13 cellular contexts compared by ENCODE assay signal in the genomic region with DNA sequence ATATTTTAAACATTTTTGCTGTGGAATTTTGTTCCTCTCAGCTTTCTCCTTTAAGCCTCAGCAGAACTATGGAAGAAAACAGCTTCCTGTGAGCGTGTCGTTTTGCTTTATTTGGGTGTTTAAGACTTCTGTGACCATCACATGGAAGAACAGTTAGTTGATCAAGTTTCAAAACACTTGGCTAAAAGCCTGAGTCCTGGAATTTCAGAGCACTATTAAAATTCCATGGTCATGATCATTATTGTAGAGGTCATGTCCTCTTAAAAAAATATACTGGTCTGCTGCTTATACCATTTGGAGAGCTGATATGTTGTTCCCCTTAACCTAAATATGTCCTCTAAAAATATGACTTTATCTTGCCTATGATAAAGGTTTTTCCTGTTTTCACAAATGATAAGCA. TPM values are rescaled to one million over a fixed set of nuclear protein-coding genes. Genes with fewer than 3 reads are reported as not detected.
DNase-seq lines count a peak whose midpoint lies in the region; ATAC-seq, FAIRE-seq and TF ChIP-seq lines count a peak whose summit lies in the region.
"Had no signal": no experiment of that assay in that cellular context is flagged by ENCODE, and none has a peak within 500 bp of the region (broad histone marks: within the 10 kb centered on the region; RNA-seq: fewer than 3 reads in every experiment).

No MANE protein-coding gene starts in this region.

- no peak for TF ChIP-seq POLR2A in HepG2 (IDR thresholded peaks at IDR 0.05; ENCODE audit: insufficient read depth in 1 of 2, low read depth in 2 of 2, low read length in 2 of 2)

- peaks cover 0 to 2% (median 0%) of the 10 kb centered on the region in 4 donors for H3K4me1 ChIP-seq in liver (ENCODE audit: control insufficient read depth in 4 of 4, insufficient read depth in 4 of 4, low read length in 3 of 4)
- H3K4me1 ChIP-seq in HepG2 (ENCODE audit: insufficient read depth, low read length) = peaks cover 5% of the 10 kb centered on the region
- H3K4me1 ChIP-seq: BLaER1 had no signal

- H3K27ac ChIP-seq in liver (ENCODE audit: low read depth in 1 of 2, low read length in 2 of 2) = no peak overlapping the region
- H3K27ac ChIP-seq in HepG2 (ENCODE audit: extremely low read length, insufficient read depth, low read length) = no peak overlapping the region
- H3K27ac ChIP-seq: BLaER1 had no signal

- ATAC-seq in HepG2 (no peak), HG03025 (IDR thresholded peaks at IDR 0.05; ENCODE audit: low FRiP score, unreplicated experiment) (no peak), HG03457 (IDR thresholded peaks at IDR 0.05; ENCODE audit: unreplicated experiment) (no peak)

- H3K27me3 ChIP-seq in liver (ENCODE audit: control insufficient read depth in 4 of 4, insufficient read depth in 4 of 4, low read length in 3 of 4) = no peaks in the 10 kb centered on the region
- H3K27me3 ChIP-seq in HepG2 (ENCODE audit: control insufficient read depth in 1 of 2, insufficient read depth in 2 of 2, low read length in 2 of 2) = no peaks in the 10 kb centered on the region
- H3K27me3 ChIP-seq: BLaER1 had no signal

- H3K36me3 ChIP-seq in liver (ENCODE audit: control insufficient read depth in 4 of 4, insufficient read depth in 3 of 4, low read depth in 1 of 4, low read length in 3 of 4) = no peaks in the 10 kb centered on the region
- no peaks in the 10 kb centered on the region for H3K36me3 ChIP-seq in HepG2 (replicated peaks in 1 of 2; ENCODE audit: control insufficient read depth in 1 of 2, insufficient read depth in 2 of 2, low read length in 2 of 2)

- WGBS in liver = 57% methylated on average over 2 of the region's 2 CpGs
- WGBS in HepG2 (ENCODE audit: low lambda C conversion rate) = 98% methylated on average over 2 of the region's 2 CpGs

- no peak overlapping the region for H2AFZ ChIP-seq in HepG2 (ENCODE audit: low read length)

- TF ChIP-seq EP300 in HepG2 (IDR thresholded peaks at IDR 0.05; ENCODE audit: low read depth in 2 of 2, low read length in 2 of 2) (no peak), HepG2 (CRISPR knock-in tag; IDR thresholded peaks at IDR 0.05; ENCODE audit: borderline replicate concordance) (no peak)

- FAIRE-seq in HepG2 (lab: Jason Lieb, UNC) = no peak

- no peaks in the 10 kb centered on the region for H3K27me3 Mint-ChIP-seq in activated naive CD4-positive, alpha-beta T cell treated with anti-CD3 and anti-CD28 coated beads for 36 hours (ENCODE audit: low read depth)

- intact Hi-C loops in HepG2 (cut with micrococcal nuclease; ENCODE audit: unreplicated experiment) = no loop called here
- intact Hi-C loops in activated naive CD4-positive, alpha-beta T cell treated with anti-CD3 and anti-CD28 coated beads for 36 hours (cut with micrococcal nuclease) = no loop called here

- in situ Hi-C loops in HepG2 (cut with HindIII; ENCODE audit: extremely low pct_ligation_motif_present, low pct_unique_long_range_greater_than_20kb) = no loop called here
- in situ Hi-C loops in astrocyte of the cerebellum (cut with HindIII; ENCODE audit: low sequenced_read_pairs) = no loop called here

- H3K9me3 ChIP-seq in liver (ENCODE audit: control insufficient read depth in 4 of 4, low read length in 3 of 4) (no peaks in the 10 kb centered on the region), HepG2 (ENCODE audit: low read length) (no peaks in the 10 kb centered on the region)
- H3K9me3 ChIP-seq: BLaER1 had no signal

- H3K4me1 Mint-ChIP-seq in activated naive CD4-positive, alpha-beta T cell treated with anti-CD3 and anti-CD28 coated beads for 36 hours (ENCODE audit: low read depth) = peaks cover 4% of the 10 kb centered on the region

- POLR2A ChIA-PET in HepG2 (lab: Yijun Ruan, JAX) = no interaction called here

- TF ChIP-seq RAD21 in liver (IDR thresholded peaks at IDR 0.05) (no peak), HepG2 (CRISPR knock-in tag; IDR thresholded peaks at IDR 0.05) (no peak)

- H3K27ac Mint-ChIP-seq in activated naive CD4-positive, alpha-beta T cell treated with anti-CD3 and anti-CD28 coated beads for 36 hours = no peak overlapping the region

- no peak overlapping the region for H3K4me2 ChIP-seq in HepG2 (ENCODE audit: low read depth, low read length)
- H3K4me2 ChIP-seq: BLaER1 had no signal

- H4K20me1 ChIP-seq in HepG2 (ENCODE audit: insufficient read depth, low read length) = no peaks in the 10 kb centered on the region
- H4K20me1 ChIP-seq: BLaER1 had no signal

- H3K4me3 Mint-ChIP-seq in activated naive CD4-positive, alpha-beta T cell treated with anti-CD3 and anti-CD28 coated beads for 36 hours = no peak overlapping the region

- H3K9ac ChIP-seq in liver (ENCODE audit: low read depth in 1 of 2, low read length in 2 of 2) (no peak overlapping the region), HepG2 (ENCODE audit: insufficient read depth, low read depth, low read length) (no peak overlapping the region)
- H3K9ac ChIP-seq: BLaER1 had no signal

- CTCF ChIA-PET in HepG2 (lab: Yijun Ruan, JAX; ENCODE audit: low intra/inter-chr PET ratio, low total read pairs) = no interaction called here
- CTCF ChIA-PET in activated naive CD4-positive, alpha-beta T cell treated with anti-CD3 and anti-CD28 coated beads for 36 hours (lab: Charles Lee) = no interaction called here

- no peaks in the 10 kb centered on the region for H3K79me2 ChIP-seq in HepG2 (ENCODE audit: insufficient read depth, low read length)

- H3K4me3 ChIP-seq in liver (ENCODE audit: low read depth in 1 of 3, low read length in 3 of 3) (no peak overlapping the region), HepG2 (replicated peaks in 1 of 3; ENCODE audit: insufficient read depth in 1 of 3, low read depth in 2 of 3, low read length in 3 of 3) (no peak overlapping the region), astrocyte of the cerebellum (ENCODE audit: low read depth, low read length) (no peak overlapping the region)
- H3K4me3 ChIP-seq: BLaER1 had no signal

- H3K9me3 Mint-ChIP-seq in activated naive CD4-positive, alpha-beta T cell treated with anti-CD3 and anti-CD28 coated beads for 36 hours = no peaks in the 10 kb centered on the region

- no TSS peak for BruUV-seq in HepG2 (replicated peaks; lab: Mats Ljungman, UMichigan)

- no peak for DNase-seq in HepG2 (ENCODE audit: low spot score)
- peak; percentile 89 for DNase-seq in astrocyte of the cerebellum (ENCODE audit: low read depth)
- DNase-seq in kidney tubule cell (ENCODE audit: low spot score) = peak; percentile 76
- no peak for DNase-seq in activated naive CD4-positive, alpha-beta T cell treated with anti-CD3 and anti-CD28 coated beads for 36 hours
- DNase-seq in activated T-cell treated with anti-CD3 and anti-CD28 coated beads for 4 hours = no peak
- DNase-seq: activated T-cell treated with anti-CD3 and anti-CD28 coated beads, Interleukin-2, amount 50 U/mL, for 48 hours; NCI-H1092; stimulated activated naive CD4-positive, alpha-beta T cell; T-helper 9 cell had no signal

- TF ChIP-seq CTCF in liver (IDR thresholded peaks at IDR 0.05; ENCODE audit: low read depth, low read length, missing input control) (no peak), HepG2 (CRISPR knock-in tag; IDR thresholded peaks at IDR 0.05) (no peak), astrocyte of the cerebellum (IDR thresholded peaks at IDR 0.05; ENCODE audit: low read depth, low read length, missing control alignments) (no peak)

- H3K36me3 Mint-ChIP-seq in activated naive CD4-positive, alpha-beta T cell treated with anti-CD3 and anti-CD28 coated beads for 36 hours (ENCODE audit: low read depth) = no peaks in the 10 kb centered on the region

TF ChIP-seq in liver, 16 proteins besides CTCF, POLR2A, EP300 and RAD21 (continues in another document):
- no peak for TF ChIP-seq YY1 (IDR thresholded peaks at IDR 0.05)
- peak; percentile 18 for TF ChIP-seq SP1 (IDR thresholded peaks at IDR 0.05)
- TF ChIP-seq EGR1 (IDR thresholded peaks at IDR 0.05; ENCODE audit: low read depth in 2 of 2) = no peak
- TF ChIP-seq NR2F2 (IDR thresholded peaks at IDR 0.05) = peak; percentile 87

RNA-seq across cellular contexts. Expression of a gene that starts 12.6 kb away (rescaled TPM):
- total RNA-seq in liver (10 to 100 TPM; 11.5 to 12.1 TPM), HepG2 (2016; rRNA removed; fragmentation: Illumina TruSeq; extraction: Trizol) (59.0 and 76.7 TPM in 2 replicates)
- polyA plus RNA-seq in liver (1 to 10 TPM; 2.9 to 7.9 TPM), HepG2 (2011; rRNA removed) (67.5 and 78.9 TPM in 2 replicates)
- 20.7 and 23.8 TPM in 2 replicates for total RNA-seq in HepG2 (2016; cell fraction: cytosol; rRNA removed; fragmentation: Illumina TruSeq; extraction: Trizol; ENCODE audit: low read depth)
- 60.0 and 73.9 TPM in 2 replicates for total RNA-seq in HepG2 (2016; cell fraction: insoluble cytoplasmic fraction; rRNA removed; fragmentation: Illumina TruSeq; extraction: Trizol)
- total RNA-seq in HepG2 (2016; cell fraction: membrane; rRNA removed; fragmentation: Illumina TruSeq; extraction: Trizol) = 44.0 and 46.8 TPM in 2 replicates
- total RNA-seq in HepG2 (2016; cell fraction: nucleus; rRNA removed; fragmentation: Illumina TruSeq; extraction: Trizol) = 34.8 and 41.9 TPM in 2 replicates
- polyA plus RNA-seq in HepG2 (2011; cell fraction: cytosol; rRNA removed) = 60.0 and 71.4 TPM in 2 replicates
- 32.2 and 35.4 TPM in 2 replicates for polyA plus RNA-seq in HepG2 (2011; cell fraction: nucleus; rRNA removed)
- polyA plus RNA-seq in HepG2 (2012) = 42.9 and 53.6 TPM in 2 replicates
- polyA plus RNA-seq in HepG2 (2016; cell fraction: cytosol; fragmentation: Illumina TruSeq; extraction: Trizol; ENCODE audit: low read depth) = 9.2 and 11.4 TPM in 2 replicates
- polyA plus RNA-seq in HepG2 (2016; cell fraction: insoluble cytoplasmic fraction; fragmentation: Illumina TruSeq; extraction: Trizol; ENCODE audit: low read depth) = 89.8 and 91.4 TPM in 2 replicates
- polyA plus RNA-seq in HepG2 (2016; cell fraction: membrane; fragmentation: Illumina TruSeq; extraction: Trizol; ENCODE audit: low read depth) = 27.9 and 34.0 TPM in 2 replicates
- polyA plus RNA-seq in HepG2 (2016; cell fraction: nucleus; fragmentation: Illumina TruSeq; extraction: Trizol; ENCODE audit: insufficient read depth, low read depth) = 73.8 and 74.1 TPM in 2 replicates
- 12.4 and 45.2 TPM in 2 replicates for polyA minus RNA-seq in HepG2 (2011; rRNA and poly(A)+ RNA removed; ENCODE audit: low replicate concordance)
- 55.0 and 56.7 TPM in 2 replicates for polyA minus RNA-seq in HepG2 (2011; cell fraction: cytosol; rRNA and poly(A)+ RNA removed)
- polyA minus RNA-seq in HepG2 (2011; cell fraction: nucleus; rRNA and poly(A)+ RNA removed) = 52.0 and 54.7 TPM in 2 replicates
- total RNA-seq in activated naive CD4-positive, alpha-beta T cell treated with anti-CD3 and anti-CD28 coated beads for 36 hours = 10 to 100 TPM; 42.5 to 42.8 TPM

Comparison
In these comparisons a context has a peak if more than half of its experiments do, and no peak if none do; other contexts are left out.
1. DNase-seq: peak in astrocyte of the cerebellum (single experiment) and kidney tubule cell (single experiment); none in HepG2 (single experiment), activated naive CD4-positive, alpha-beta T cell treated with anti-CD3 and anti-CD28 coated beads for 36 hours (single experiment) and activated T-cell treated with anti-CD3 and anti-CD28 coated beads for 4 hours (single experiment).